Comparison of ENCODE assay signal across 17 cellular contexts in the genomic region with DNA sequence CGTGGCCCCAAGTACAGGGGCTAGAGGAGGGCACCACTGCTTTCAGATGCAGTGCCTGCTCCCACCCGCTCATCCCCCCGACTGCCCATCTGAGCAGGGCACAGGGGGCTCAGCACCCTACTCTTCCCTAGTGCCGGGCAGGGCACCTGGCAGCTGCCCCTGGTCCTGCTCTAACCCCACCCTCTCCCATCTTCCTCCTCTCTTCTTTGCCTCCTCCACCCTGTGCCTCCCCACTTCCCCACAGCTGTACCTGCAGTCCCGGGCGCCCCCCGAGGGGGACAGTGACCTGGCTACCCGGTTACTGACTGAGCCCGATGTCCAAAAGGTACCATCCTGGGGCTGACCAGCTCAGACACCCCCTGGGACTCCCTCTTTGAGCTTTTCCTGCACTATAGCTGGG.
"Had no signal": no experiment of that assay in that cellular context is flagged by ENCODE, and none has a peak within 500 bp of the region (broad histone marks: within the 10 kb centered on the region; RNA-seq: fewer than 3 reads in every experiment).

No MANE protein-coding gene starts in this region.

- DNase-seq: activated CD4-positive, alpha-beta memory T cell treated with anti-CD3 and anti-CD28 coated beads for 36 hours; activated T-cell treated with anti-CD3 and anti-CD28 coated beads for 4 hours; colonic mucosa; esophagus squamous epithelium; left ventricle myocardium superior; mesenchymal stem cell; naive B cell; stimulated activated CD8-positive, alpha-beta memory T cell treated with anti-CD3 and anti-CD28 coated beads, Interleukin-4, amount 100 ng/mL, for 48 hours; T-helper 2 cell; WERI-Rb-1 had no signal

- H3K79me2 ChIP-seq: parathyroid adenoma had no signal

- H3K36me3 Mint-ChIP-seq: naive B cell had no signal

- H3K4me1 ChIP-seq: ascending aorta had no signal

- H3K9me3 Mint-ChIP-seq: activated CD4-positive, alpha-beta memory T cell treated with anti-CD3 and anti-CD28 coated beads for 36 hours; activated naive CD4-positive, alpha-beta T cell treated with anti-CD3 and anti-CD28 coated beads, Interleukin-2, amount 50 U/mL, for 24 hours; central memory CD8-positive, alpha-beta T cell; naive B cell; stimulated activated naive CD8-positive, alpha-beta T cell treated with anti-CD3 and anti-CD28 coated beads, Interleukin-15, Interleukin-2, amounts not matched to agents 100 ng/mL and 50 ng/mL, for 24 hours had no signal

- H3K4me3 ChIP-seq: ascending aorta, colonic mucosa, esophagus squamous epithelium, mucosa of descending colon, tibial nerve had no signal

- H3K36me3 ChIP-seq: colonic mucosa had no signal

- H3K9ac ChIP-seq: parathyroid adenoma had no signal

- H3K4me3 Mint-ChIP-seq: activated CD4-positive, alpha-beta memory T cell treated with anti-CD3 and anti-CD28 coated beads for 36 hours; activated naive CD4-positive, alpha-beta T cell treated with anti-CD3 and anti-CD28 coated beads, Interleukin-2, amount 50 U/mL, for 24 hours; central memory CD8-positive, alpha-beta T cell; naive B cell; stimulated activated naive CD8-positive, alpha-beta T cell treated with anti-CD3 and anti-CD28 coated beads, Interleukin-15, Interleukin-2, amounts not matched to agents 100 ng/mL and 50 ng/mL, for 24 hours had no signal

- H3K27ac ChIP-seq: ascending aorta, colonic mucosa, esophagus squamous epithelium, parathyroid adenoma, tibial nerve, WERI-Rb-1 had no signal

- H3K27me3 Mint-ChIP-seq: activated CD4-positive, alpha-beta memory T cell treated with anti-CD3 and anti-CD28 coated beads for 36 hours; activated naive CD4-positive, alpha-beta T cell treated with anti-CD3 and anti-CD28 coated beads, Interleukin-2, amount 50 U/mL, for 24 hours; central memory CD8-positive, alpha-beta T cell; naive B cell; stimulated activated naive CD8-positive, alpha-beta T cell treated with anti-CD3 and anti-CD28 coated beads, Interleukin-15, Interleukin-2, amounts not matched to agents 100 ng/mL and 50 ng/mL, for 24 hours had no signal

- H3K27me3 ChIP-seq: ascending aorta, colonic mucosa, esophagus squamous epithelium, tibial nerve had no signal

- H3K9me3 ChIP-seq: ascending aorta, colonic mucosa, esophagus squamous epithelium, mucosa of descending colon, tibial nerve had no signal

- H3K27ac Mint-ChIP-seq: activated CD4-positive, alpha-beta memory T cell treated with anti-CD3 and anti-CD28 coated beads for 36 hours; activated naive CD4-positive, alpha-beta T cell treated with anti-CD3 and anti-CD28 coated beads, Interleukin-2, amount 50 U/mL, for 24 hours; stimulated activated naive CD8-positive, alpha-beta T cell treated with anti-CD3 and anti-CD28 coated beads, Interleukin-15, Interleukin-2, amounts not matched to agents 100 ng/mL and 50 ng/mL, for 24 hours had no signal

- H2AFZ ChIP-seq: parathyroid adenoma had no signal

- ATAC-seq: left ventricle myocardium superior, mucosa of descending colon had no signal
